ENCODE assay signal across 1 cellular context in genomic region chr7:75916259-75916658, GRCh38.
TF ChIP-seq lines count a peak whose summit lies in the region.

No MANE protein-coding gene starts in this region.

TF ChIP-seq in HepG2, 621 proteins besides CTCF, POLR2A, EP300 and RAD21:
- TF ChIP-seq TGIF2 (CRISPR knock-in tag; IDR thresholded peaks at IDR 0.05) (peak; percentile 61; the same call in 1 of the 2 replicates), U2AF2 (IDR thresholded peaks at IDR 0.05; ENCODE audit: low read depth, low read length) (no peak)
